In genomic region chr13:67062160-67062559, GRCh38 we compare ENCODE assay signal across 19 cellular contexts.
"Had no signal": no experiment of that assay in that cellular context is flagged by ENCODE, and none has a peak within 500 bp of the region (broad histone marks: within the 10 kb centered on the region; RNA-seq: fewer than 3 reads in every experiment).

No MANE protein-coding gene starts in this region.

- H3K4me1 ChIP-seq: prostate gland, sigmoid colon, tibial artery, uterus had no signal

- H3K9me3 ChIP-seq: gastroesophageal sphincter, prostate gland, sigmoid colon, stomach, tibial artery, uterus had no signal

- DNase-seq: activated B cell treated with CpG ODN at 0.5 μM for 24 hours; activated CD4-positive, alpha-beta T cell treated with anti-CD3 and anti-CD28 coated beads, Interleukin-2, amount 10 ng/mL, durations not matched to agents 24 days and 14 days; activated CD8-positive, alpha-beta memory T cell treated with anti-CD3 and anti-CD28 coated beads, Interleukin-2, amount 50 U/mL, for 4 hours; activated CD8-positive, alpha-beta T cell treated with anti-CD3 and anti-CD28 coated beads, Interleukin-2, amount 10 ng/mL, durations not matched to agents 7 days and 5 days; activated gamma-delta T cell; activated T-cell treated with anti-CD3 and anti-CD28 coated beads, Interleukin-2, amount 50 U/mL, for 48 hours; amygdala; cortex of kidney; effector CD8-positive, alpha-beta T cell; islet precursor cell; sigmoid colon; stimulated activated CD4-positive, alpha-beta T cell treated with anti-CD3 and anti-CD28 coated beads, Interleukin-1b, Interleukin-23, amount 100 ng/mL, for 48 hours; stomach; SW 1271; tibial artery; uterus had no signal

- H3K27me3 ChIP-seq: gastroesophageal sphincter, hepatocyte, sigmoid colon, stomach, tibial artery, uterus had no signal

- H3K4me3 ChIP-seq: gastroesophageal sphincter, hepatocyte, prostate gland, sigmoid colon, stomach, tibial artery, uterus had no signal

- H3K27ac ChIP-seq: gastroesophageal sphincter, hepatocyte, prostate gland, sigmoid colon, stomach, tibial artery, uterus had no signal

- H3K36me3 ChIP-seq: gastroesophageal sphincter, prostate gland, sigmoid colon, stomach, tibial artery, uterus had no signal
